20 cellular contexts compared by ENCODE assay signal in the genomic region with DNA sequence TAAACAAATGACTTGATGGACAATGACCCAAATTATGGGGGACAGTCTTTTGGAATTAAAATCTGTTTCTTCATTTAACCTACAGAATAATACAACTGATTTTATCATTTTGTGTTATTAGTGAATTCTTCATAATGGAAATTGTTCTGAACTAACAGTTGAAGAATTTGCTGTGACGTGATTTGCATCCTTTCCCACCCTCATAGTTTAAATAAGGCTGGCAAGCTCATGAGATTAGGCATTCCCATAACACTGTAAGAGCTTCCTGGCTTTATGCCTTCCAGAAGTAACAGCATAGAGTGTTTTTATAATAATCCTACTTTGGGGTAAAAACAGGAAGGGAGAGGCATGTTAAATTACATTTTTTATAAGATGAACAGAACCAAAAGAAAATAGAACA.
A peak's percentile ranks its signal among the peaks of the same experiment; 100 is the strongest.
DNase-seq lines count a peak whose midpoint lies in the region; ATAC-seq, FAIRE-seq and TF ChIP-seq lines count a peak whose summit lies in the region.
"Had no signal": no experiment of that assay in that cellular context is flagged by ENCODE, and none has a peak within 500 bp of the region (broad histone marks: within the 10 kb centered on the region; RNA-seq: fewer than 3 reads in every experiment).

No MANE protein-coding gene starts in this region.

- 53% methylated on average over 1 of the region's 1 CpG for WGBS in smooth muscle cell (ENCODE audit: low lambda C conversion rate)

- peaks cover 13% of the 10 kb centered on the region for H3K4me1 Mint-ChIP-seq in astrocyte (ENCODE audit: low read depth, unreplicated experiment)
- H3K4me1 Mint-ChIP-seq in activated T-helper 17 cell treated with anti-CD3 and anti-CD28 coated beads, Interleukin-2, amount 50 U/mL, for 72 hours: no peaks in the 10 kb centered on the region
- H3K4me1 Mint-ChIP-seq: IgD-negative memory B cell had no signal

- H3K27ac Mint-ChIP-seq in astrocyte (ENCODE audit: unreplicated experiment): no peak overlapping the region
- no peak overlapping the region for H3K27ac Mint-ChIP-seq in activated T-helper 17 cell treated with anti-CD3 and anti-CD28 coated beads, Interleukin-2, amount 50 U/mL, for 72 hours
- H3K27ac Mint-ChIP-seq: activated CD8-positive, alpha-beta memory T cell treated with anti-CD3 and anti-CD28 coated beads, Interleukin-2, amount 10 ng/mL, durations not matched to agents 7 days and 5 days; CD4-positive, alpha-beta memory T cell; IgD-negative memory B cell; T-helper 2 cell treated with Interferon-gamma antibody and Interleukin-4, amounts not matched to agents 5 μg/mL and 100 μg/mL, for 36 hours had no signal

- no peak for ATAC-seq in activated T-helper 17 cell treated with anti-CD3 and anti-CD28 coated beads, Interleukin-2, amount 50 U/mL, for 72 hours (replicated peaks)
- ATAC-seq: activated CD4-positive, CD25-positive, alpha-beta regulatory T cell treated with anti-CD3 and anti-CD28 coated beads, Interleukin-2, amount 50 U/mL, for 24 hours; activated CD8-positive, alpha-beta memory T cell treated with anti-CD3 and anti-CD28 coated beads, Interleukin-2, amount 10 ng/mL, durations not matched to agents 7 days and 5 days; sciatic nerve had no signal

- H3K79me2 ChIP-seq in astrocyte (ENCODE audit: insufficient read depth, low read length) (no peaks in the 10 kb centered on the region), smooth muscle cell (ENCODE audit: low read depth) (no peaks in the 10 kb centered on the region)

- H3K4me2 ChIP-seq in astrocyte (ENCODE audit: low read length): no peak overlapping the region
- no peak overlapping the region for H3K4me2 ChIP-seq in smooth muscle cell

- FAIRE-seq in astrocyte (lab: Jason Lieb, UNC): no peak

- peaks cover 26% of the 10 kb centered on the region for H3K4me1 ChIP-seq in astrocyte (ENCODE audit: insufficient read depth, low read length)
- no peaks in the 10 kb centered on the region for H3K4me1 ChIP-seq in smooth muscle cell (ENCODE audit: low read depth)
- H3K4me1 ChIP-seq: tibial artery had no signal

- H3K9ac ChIP-seq in astrocyte (ENCODE audit: low read length) (no peak overlapping the region), smooth muscle cell (ENCODE audit: low read depth) (no peak overlapping the region)

- H3K9me3 ChIP-seq in astrocyte (ENCODE audit: insufficient read depth, low read depth, low read length) (no peaks in the 10 kb centered on the region), smooth muscle cell (replicated peaks; ENCODE audit: low read depth) (no peaks in the 10 kb centered on the region)
- H3K9me3 ChIP-seq: tibial artery had no signal

- H2AFZ ChIP-seq in astrocyte (ENCODE audit: low read depth, low read length) (no peak overlapping the region), smooth muscle cell (ENCODE audit: low read depth) (no peak overlapping the region)

- H3K36me3 ChIP-seq in astrocyte (ENCODE audit: insufficient read depth, low read length) (no peaks in the 10 kb centered on the region), smooth muscle cell (ENCODE audit: low read depth) (no peaks in the 10 kb centered on the region)
- H3K36me3 ChIP-seq: tibial artery had no signal

- H3K36me3 Mint-ChIP-seq in astrocyte (ENCODE audit: low read depth, unreplicated experiment): no peaks in the 10 kb centered on the region
- H3K36me3 Mint-ChIP-seq in activated T-helper 17 cell treated with anti-CD3 and anti-CD28 coated beads, Interleukin-2, amount 50 U/mL, for 72 hours (ENCODE audit: low read depth): no peaks in the 10 kb centered on the region
- H3K36me3 Mint-ChIP-seq: activated CD8-positive, alpha-beta memory T cell treated with anti-CD3 and anti-CD28 coated beads, Interleukin-2, amount 10 ng/mL, durations not matched to agents 7 days and 5 days; CD4-positive, alpha-beta memory T cell had no signal

- H3K4me3 ChIP-seq in astrocyte (ENCODE audit: insufficient read depth, low read depth, low read length) (no peak overlapping the region), fibroblast of pulmonary artery (replicated peaks; ENCODE audit: low read depth, low read length) (no peak overlapping the region), smooth muscle cell (no peak overlapping the region)
- H3K4me3 ChIP-seq: tibial artery had no signal

- H3K27ac ChIP-seq in astrocyte (ENCODE audit: low read depth, low read length): peak overlapping the region; percentile 89
- peak overlapping the region; percentile 88 for H3K27ac ChIP-seq in smooth muscle cell (ENCODE audit: low read depth)
- H3K27ac ChIP-seq: tibial artery had no signal

- H3F3A ChIP-seq in smooth muscle cell (ENCODE audit: low read depth): no peaks in the 10 kb centered on the region

- H3K27me3 ChIP-seq in astrocyte (ENCODE audit: insufficient read depth, low read length) (no peaks in the 10 kb centered on the region), smooth muscle cell (ENCODE audit: low read depth) (no peaks in the 10 kb centered on the region)

- no peaks in the 10 kb centered on the region for H4K20me1 ChIP-seq in astrocyte (ENCODE audit: insufficient read depth, low read length)
- H4K20me1 ChIP-seq in smooth muscle cell (ENCODE audit: low read depth): no peaks in the 10 kb centered on the region

- DNase-seq in GM04503 (ENCODE audit: low read depth) (peak; percentile 53), astrocyte (ENCODE audit: low read depth) (peak; percentile 91), fibroblast of pulmonary artery (ENCODE audit: low read depth) (peak; percentile 91), smooth muscle cell (lab: John Stamatoyannopoulos, UW; ENCODE audit: unreplicated experiment) (no peak), NCI-H2196 treated with DMSO at 0.1 percent for 48 hours (lab: John Stamatoyannopoulos, UW; ENCODE audit: unreplicated experiment) (no peak), activated T-cell treated with anti-CD3 and anti-CD28 coated beads for 4 hours (no peak)
- DNase-seq: activated CD8-positive, alpha-beta memory T cell treated with anti-CD3 and anti-CD28 coated beads, Interleukin-2, amount 10 ng/mL, durations not matched to agents 7 days and 5 days; CD4-positive, alpha-beta memory T cell; effector memory CD4-positive, alpha-beta T cell; NCI-H1092 treated with DMSO at 0.1 percent for 48 hours; NK-92 treated with Interleukin-12 subunit alpha and Interleukin-12 subunit beta, amount 100 ng/mL, for 24 hours; SHP77; stimulated activated CD4-positive, alpha-beta T cell treated with anti-CD3 and anti-CD28 coated beads, Interleukin-4, amount 100 ng/mL, for 4 hours; tibial artery had no signal

- H3K27me3 Mint-ChIP-seq in astrocyte (ENCODE audit: low read depth, unreplicated experiment): no peaks in the 10 kb centered on the region
- H3K27me3 Mint-ChIP-seq in activated T-helper 17 cell treated with anti-CD3 and anti-CD28 coated beads, Interleukin-2, amount 50 U/mL, for 72 hours: peaks cover 7% of the 10 kb centered on the region
- H3K27me3 Mint-ChIP-seq: activated CD8-positive, alpha-beta memory T cell treated with anti-CD3 and anti-CD28 coated beads, Interleukin-2, amount 10 ng/mL, durations not matched to agents 7 days and 5 days had no signal

- H3K4me3 Mint-ChIP-seq in astrocyte (ENCODE audit: unreplicated experiment): no peak overlapping the region
- no peak overlapping the region for H3K4me3 Mint-ChIP-seq in activated T-helper 17 cell treated with anti-CD3 and anti-CD28 coated beads, Interleukin-2, amount 50 U/mL, for 72 hours
- H3K4me3 Mint-ChIP-seq: activated CD8-positive, alpha-beta memory T cell treated with anti-CD3 and anti-CD28 coated beads, Interleukin-2, amount 10 ng/mL, durations not matched to agents 7 days and 5 days; CD4-positive, alpha-beta memory T cell; IgD-negative memory B cell; neural crest cell; T-helper 2 cell treated with Interferon-gamma antibody and Interleukin-4, amounts not matched to agents 5 μg/mL and 100 μg/mL, for 36 hours had no signal

- no peak for TF ChIP-seq CTCF in astrocyte (IDR thresholded peaks at IDR 0.05; ENCODE audit: insufficient read depth, low read depth, low read length)
- TF ChIP-seq CTCF in fibroblast of pulmonary artery (IDR thresholded peaks at IDR 0.05; ENCODE audit: low read length, missing control alignments): no peak
- TF ChIP-seq CTCF in smooth muscle cell (IDR thresholded peaks at IDR 0.05; ENCODE audit: borderline replicate concordance, insufficient read depth, poor library complexity, severe bottlenecking): no peak

- H3K9me3 Mint-ChIP-seq in astrocyte (ENCODE audit: unreplicated experiment): no peaks in the 10 kb centered on the region
- H3K9me3 Mint-ChIP-seq in activated T-helper 17 cell treated with anti-CD3 and anti-CD28 coated beads, Interleukin-2, amount 50 U/mL, for 72 hours: no peaks in the 10 kb centered on the region
- H3K9me3 Mint-ChIP-seq: neural crest cell; T-helper 2 cell treated with Interferon-gamma antibody and Interleukin-4, amounts not matched to agents 5 μg/mL and 100 μg/mL, for 36 hours had no signal

Comparison
In these comparisons a context has a peak if more than half of its experiments do, and no peak if none do; other contexts are left out.
1. DNase-seq: peak in GM04503 (single experiment), astrocyte (single experiment) and fibroblast of pulmonary artery (single experiment); none in smooth muscle cell (single experiment), NCI-H2196 treated with DMSO at 0.1 percent for 48 hours (single experiment) and activated T-cell treated with anti-CD3 and anti-CD28 coated beads for 4 hours (single experiment).